ENCODE assay signal across 12 cellular contexts in the genomic region with DNA sequence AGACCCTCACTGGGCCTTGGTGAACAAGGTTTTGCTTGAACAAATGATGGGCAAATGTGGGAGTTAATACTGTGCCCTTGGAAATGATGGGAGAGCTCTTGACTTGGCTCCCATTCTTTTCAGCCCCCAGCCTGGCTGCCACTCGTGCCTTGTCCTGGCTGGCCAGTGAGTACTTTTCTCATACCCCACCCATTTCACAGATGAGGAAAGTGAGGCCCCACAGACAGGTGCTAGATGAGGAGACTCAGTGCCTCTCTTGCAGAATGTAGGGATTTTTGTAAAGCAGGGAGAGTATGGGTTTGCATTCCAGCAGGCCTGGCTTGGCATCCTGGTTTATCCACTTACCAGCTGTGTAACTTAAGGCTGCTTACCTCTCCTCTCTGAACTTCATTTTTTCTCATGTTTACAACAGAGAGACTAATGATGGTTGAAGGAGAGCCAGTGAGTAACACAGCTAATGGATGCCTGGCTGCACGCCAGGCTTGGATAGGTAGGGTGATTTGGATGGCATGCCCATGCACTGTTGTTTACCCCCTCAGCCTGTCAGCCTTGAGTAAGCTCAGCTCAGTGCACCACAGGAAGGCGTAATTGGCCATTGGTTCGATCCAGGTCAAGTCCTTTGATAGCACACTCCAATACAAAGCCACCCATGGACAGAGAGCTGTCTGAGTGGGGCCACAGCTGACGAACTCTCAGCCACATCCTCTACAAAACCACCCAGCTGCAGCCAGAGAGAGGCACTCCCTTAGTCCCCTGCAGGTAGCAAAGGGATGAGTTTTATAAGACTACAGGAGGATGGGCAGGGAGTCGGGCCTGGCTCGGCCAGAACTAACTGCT.
A peak's percentile ranks its signal among the peaks of the same experiment; 100 is the strongest.
DNase-seq lines count a peak whose midpoint lies in the region; ATAC-seq and TF ChIP-seq lines count a peak whose summit lies in the region.
"Had no signal": no experiment of that assay in that cellular context is flagged by ENCODE, and none has a peak within 500 bp of the region (broad histone marks: within the 10 kb centered on the region; RNA-seq: fewer than 3 reads in every experiment).

No MANE protein-coding gene starts in this region.

- CTCF ChIA-PET in SK-N-SH (lab: Yijun Ruan, JAX), result interaction anchor here (0.6 to 2.4 kb wide), 14 partner anchors 13 to 423 kb away, joined by 3 to 15 read pairs (median 3); no protein-coding TSS in a partner anchor

- no peaks in the 10 kb centered on the region for H3K36me3 ChIP-seq in SK-N-SH (replicated peaks in 1 of 2; ENCODE audit: control insufficient read depth in 1 of 2, insufficient read depth in 2 of 2, low read length in 1 of 2)
- H3K36me3 ChIP-seq: BLaER1 had no signal

- peaks cover 0 to 54% of the 10 kb centered on the region in 2 experiments; a peak in 2 of 4 replicates for H3K4me1 ChIP-seq in SK-N-SH (ENCODE audit: control insufficient read depth in 1 of 2, insufficient read depth in 2 of 2, low read depth in 1 of 2, low read length in 1 of 2)
- H3K4me1 ChIP-seq: BLaER1, psoas muscle had no signal

- peak overlapping the region in 1 of 2 experiments; percentile 100; a peak in 2 of 4 replicates for H3K27ac ChIP-seq in SK-N-SH (ENCODE audit: low read depth in 2 of 2, low read length in 1 of 2)
- H3K27ac ChIP-seq: BLaER1, psoas muscle had no signal

- TF ChIP-seq CTCF in SK-N-SH (IDR thresholded peaks at IDR 0.05) (no peak), nephron (IDR thresholded peaks at IDR 0.05; ENCODE audit: unreplicated experiment in 3 of 3) (no peak)

- H3F3A ChIP-seq in SK-N-SH (replicated peaks; ENCODE audit: insufficient read depth), result no peaks in the 10 kb centered on the region

- H3K27me3 Mint-ChIP-seq in nephron (ENCODE audit: low read depth), result no peaks in the 10 kb centered on the region
- H3K27me3 Mint-ChIP-seq: activated B cell treated with CpG ODN at 0.5 μM for 24 hours had no signal

- no peaks in the 10 kb centered on the region for H3K9me3 ChIP-seq in SK-N-SH
- H3K9me3 ChIP-seq: psoas muscle had no signal

- peaks cover 45% of the 10 kb centered on the region for H3K4me1 Mint-ChIP-seq in nephron
- H3K4me1 Mint-ChIP-seq: activated B cell treated with CpG ODN at 0.5 μM for 24 hours had no signal

- peak; percentile 33 to 52; a peak in 2 of 4 replicates for TF ChIP-seq EP300 in SK-N-SH (IDR thresholded peaks at IDR 0.05; ENCODE audit: borderline replicate concordance in 1 of 2, low read depth in 1 of 2, low read length in 1 of 2)

- H3K9me3 Mint-ChIP-seq in nephron, result peaks cover 7% of the 10 kb centered on the region

- no peaks in the 10 kb centered on the region for H3K27me3 ChIP-seq in SK-N-SH (ENCODE audit: insufficient read depth)
- H3K27me3 ChIP-seq: BLaER1 had no signal

- no peak overlapping the region for H3K4me2 ChIP-seq in SK-N-SH
- H3K4me2 ChIP-seq: BLaER1, GM23338 had no signal

- H3K9me2 ChIP-seq in SK-N-SH, result no peaks in the 10 kb centered on the region

- H3K79me2 ChIP-seq in SK-N-SH (ENCODE audit: insufficient read depth), result no peaks in the 10 kb centered on the region

- H3K36me3 Mint-ChIP-seq in nephron (ENCODE audit: low read depth), result peaks cover 3% of the 10 kb centered on the region

- ATAC-seq in GM18870 (IDR thresholded peaks at IDR 0.05; ENCODE audit: unreplicated experiment) (no peak), GM19035 (IDR thresholded peaks at IDR 0.05; ENCODE audit: unreplicated experiment) (no peak)
- ATAC-seq: GM23338, psoas muscle had no signal

- H3K27ac Mint-ChIP-seq in nephron, result peak overlapping the region; percentile 96 to 99 (median 99)
- H3K27ac Mint-ChIP-seq: activated B cell treated with CpG ODN at 0.5 μM for 24 hours, GM23338 had no signal

- whole genome bisulfite sequencing in SK-N-SH (ENCODE audit: low lambda C conversion rate), result 63% methylated on average over 5 of the region's 7 CpGs

- DNase-seq in Daoy (ENCODE audit: low read depth), result peak; percentile 91
- peak; percentile 69 to 84 for DNase-seq in NCI-H187 (lab: John Stamatoyannopoulos, UW)
- peak; percentile 62 for DNase-seq in SK-N-SH
- DNase-seq in SIG-M5 (lab: John Stamatoyannopoulos, UW), result no peak
- no peak for DNase-seq in middle frontal gyrus (ENCODE audit: extremely low spot score, low spot score)
- DNase-seq: activated B cell treated with CpG ODN at 0.5 μM for 24 hours, psoas muscle had no signal

- H3K4me3 ChIP-seq in SK-N-SH (ENCODE audit: low read depth in 2 of 2, low read length in 1 of 2), result no peak overlapping the region
- H3K4me3 ChIP-seq: BLaER1, GM23338, psoas muscle had no signal

- no peaks in the 10 kb centered on the region for H4K20me1 ChIP-seq in SK-N-SH (ENCODE audit: insufficient read depth)
- H4K20me1 ChIP-seq: BLaER1 had no signal

- TF ChIP-seq RAD21 in SK-N-SH (IDR thresholded peaks at IDR 0.05; ENCODE audit: low read length), result 0 out of 2 replicates have a peak, but pooled peaks have one; percentile 7

- no peak overlapping the region for H2AFZ ChIP-seq in SK-N-SH (ENCODE audit: low read depth)
- H2AFZ ChIP-seq: GM23338 had no signal

- H3K9ac ChIP-seq in SK-N-SH, result no peak overlapping the region
- H3K9ac ChIP-seq: BLaER1 had no signal

- POLR2A ChIA-PET in SK-N-SH (lab: Yijun Ruan, JAX), result interaction anchor here (0.6 to 2.9 kb wide), 4 partner anchors 36 to 286 kb away, joined by 3 to 25 read pairs (median 4); no protein-coding TSS in a partner anchor

- no peak overlapping the region for H3K4me3 Mint-ChIP-seq in nephron
- H3K4me3 Mint-ChIP-seq: activated B cell treated with CpG ODN at 0.5 μM for 24 hours, GM23338 had no signal

TF ChIP-seq in SK-N-SH, 30 proteins besides CTCF, POLR2A, EP300 and RAD21 (continues in another document):
- TF ChIP-seq, protein P1, sequence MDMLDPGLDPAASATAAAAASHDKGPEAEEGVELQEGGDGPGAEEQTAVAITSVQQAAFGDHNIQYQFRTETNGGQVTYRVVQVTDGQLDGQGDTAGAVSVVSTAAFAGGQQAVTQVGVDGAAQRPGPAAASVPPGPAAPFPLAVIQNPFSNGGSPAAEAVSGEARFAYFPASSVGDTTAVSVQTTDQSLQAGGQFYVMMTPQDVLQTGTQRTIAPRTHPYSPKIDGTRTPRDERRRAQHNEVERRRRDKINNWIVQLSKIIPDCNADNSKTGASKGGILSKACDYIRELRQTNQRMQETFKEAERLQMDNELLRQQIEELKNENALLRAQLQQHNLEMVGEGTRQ (IDR thresholded peaks at IDR 0.05; ENCODE audit: borderline replicate concordance, low read depth, low read length), result no peak
- TF ChIP-seq, protein P2, sequence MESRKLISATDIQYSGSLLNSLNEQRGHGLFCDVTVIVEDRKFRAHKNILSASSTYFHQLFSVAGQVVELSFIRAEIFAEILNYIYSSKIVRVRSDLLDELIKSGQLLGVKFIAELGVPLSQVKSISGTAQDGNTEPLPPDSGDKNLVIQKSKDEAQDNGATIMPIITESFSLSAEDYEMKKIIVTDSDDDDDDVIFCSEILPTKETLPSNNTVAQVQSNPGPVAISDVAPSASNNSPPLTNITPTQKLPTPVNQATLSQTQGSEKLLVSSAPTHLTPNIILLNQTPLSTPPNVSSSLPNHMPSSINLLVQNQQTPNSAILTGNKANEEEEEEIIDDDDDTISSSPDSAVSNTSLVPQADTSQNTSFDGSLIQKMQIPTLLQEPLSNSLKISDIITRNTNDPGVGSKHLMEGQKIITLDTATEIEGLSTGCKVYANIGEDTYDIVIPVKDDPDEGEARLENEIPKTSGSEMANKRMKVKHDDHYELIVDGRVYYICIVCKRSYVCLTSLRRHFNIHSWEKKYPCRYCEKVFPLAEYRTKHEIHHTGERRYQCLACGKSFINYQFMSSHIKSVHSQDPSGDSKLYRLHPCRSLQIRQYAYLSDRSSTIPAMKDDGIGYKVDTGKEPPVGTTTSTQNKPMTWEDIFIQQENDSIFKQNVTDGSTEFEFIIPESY (IDR thresholded peaks at IDR 0.05; ENCODE audit: borderline replicate concordance, low read depth), result no peak
- 0 out of 2 replicates have a peak, but pooled peaks have one; percentile 23 for TF ChIP-seq FOXM1 (IDR thresholded peaks at IDR 0.05; ENCODE audit: low read depth)
- TF ChIP-seq GATA2 (CRISPR knock-in tag; IDR thresholded peaks at IDR 0.05), result no peak
- TF ChIP-seq JUND (IDR thresholded peaks at IDR 0.05), result no peak
- TF ChIP-seq, protein P3, sequence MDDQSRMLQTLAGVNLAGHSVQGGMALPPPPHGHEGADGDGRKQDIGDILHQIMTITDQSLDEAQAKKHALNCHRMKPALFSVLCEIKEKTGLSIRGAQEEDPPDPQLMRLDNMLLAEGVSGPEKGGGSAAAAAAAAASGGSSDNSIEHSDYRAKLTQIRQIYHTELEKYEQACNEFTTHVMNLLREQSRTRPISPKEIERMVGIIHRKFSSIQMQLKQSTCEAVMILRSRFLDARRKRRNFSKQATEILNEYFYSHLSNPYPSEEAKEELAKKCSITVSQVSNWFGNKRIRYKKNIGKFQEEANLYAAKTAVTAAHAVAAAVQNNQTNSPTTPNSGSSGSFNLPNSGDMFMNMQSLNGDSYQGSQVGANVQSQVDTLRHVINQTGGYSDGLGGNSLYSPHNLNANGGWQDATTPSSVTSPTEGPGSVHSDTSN (IDR thresholded peaks at IDR 0.05), result peak; percentile 46
- TF ChIP-seq ELF1 (IDR thresholded peaks at IDR 0.05), result no peak
- peak; percentile 42; the same call in 1 of the 2 replicates for TF ChIP-seq RXRA (IDR thresholded peaks at IDR 0.05; ENCODE audit: borderline replicate concordance, low read depth)
- no peak; the same call in 1 of the 2 replicates for TF ChIP-seq SMC3 (IDR thresholded peaks at IDR 0.05; ENCODE audit: low read depth, low read length)
- TF ChIP-seq EZH2phosphoT487 (IDR thresholded peaks at IDR 0.05; ENCODE audit: borderline replicate concordance, low read depth), result no peak
- TF ChIP-seq MXI1 (IDR thresholded peaks at IDR 0.05; ENCODE audit: low read depth, low read length), result no peak
- 0 out of 2 replicates have a peak, but pooled peaks have one; percentile 27 for TF ChIP-seq POLR2AphosphoS5 (IDR thresholded peaks at IDR 0.05; ENCODE audit: low read depth, low read length)
- TF ChIP-seq RFX5 (IDR thresholded peaks at IDR 0.05; ENCODE audit: low read length), result no peak
- TF ChIP-seq RCOR1 (IDR thresholded peaks at IDR 0.05; ENCODE audit: low read length), result no peak
- TF ChIP-seq TCF12 (IDR thresholded peaks at IDR 0.05), result peak; percentile 46; the same call in 1 of the 2 replicates
- TF ChIP-seq, protein P4, sequence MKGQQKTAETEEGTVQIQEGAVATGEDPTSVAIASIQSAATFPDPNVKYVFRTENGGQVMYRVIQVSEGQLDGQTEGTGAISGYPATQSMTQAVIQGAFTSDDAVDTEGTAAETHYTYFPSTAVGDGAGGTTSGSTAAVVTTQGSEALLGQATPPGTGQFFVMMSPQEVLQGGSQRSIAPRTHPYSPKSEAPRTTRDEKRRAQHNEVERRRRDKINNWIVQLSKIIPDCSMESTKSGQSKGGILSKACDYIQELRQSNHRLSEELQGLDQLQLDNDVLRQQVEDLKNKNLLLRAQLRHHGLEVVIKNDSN (IDR thresholded peaks at IDR 0.05; ENCODE audit: borderline replicate concordance, low read depth), result no peak
- no peak for TF ChIP-seq FOXJ3 (CRISPR knock-in tag; IDR thresholded peaks at IDR 0.05)
- no peak for TF ChIP-seq FOSL2 (IDR thresholded peaks at IDR 0.05; ENCODE audit: borderline replicate concordance, low read depth)

Comparison
In these comparisons a context has a peak if more than half of its experiments do, and no peak if none do; other contexts are left out.
1. DNase-seq: peak in Daoy (single experiment), NCI-H187 (2 of 2) and SK-N-SH (single experiment); none in SIG-M5 (single experiment) and middle frontal gyrus (single experiment).